8 cellular contexts compared by ENCODE assay signal in the genomic region with DNA sequence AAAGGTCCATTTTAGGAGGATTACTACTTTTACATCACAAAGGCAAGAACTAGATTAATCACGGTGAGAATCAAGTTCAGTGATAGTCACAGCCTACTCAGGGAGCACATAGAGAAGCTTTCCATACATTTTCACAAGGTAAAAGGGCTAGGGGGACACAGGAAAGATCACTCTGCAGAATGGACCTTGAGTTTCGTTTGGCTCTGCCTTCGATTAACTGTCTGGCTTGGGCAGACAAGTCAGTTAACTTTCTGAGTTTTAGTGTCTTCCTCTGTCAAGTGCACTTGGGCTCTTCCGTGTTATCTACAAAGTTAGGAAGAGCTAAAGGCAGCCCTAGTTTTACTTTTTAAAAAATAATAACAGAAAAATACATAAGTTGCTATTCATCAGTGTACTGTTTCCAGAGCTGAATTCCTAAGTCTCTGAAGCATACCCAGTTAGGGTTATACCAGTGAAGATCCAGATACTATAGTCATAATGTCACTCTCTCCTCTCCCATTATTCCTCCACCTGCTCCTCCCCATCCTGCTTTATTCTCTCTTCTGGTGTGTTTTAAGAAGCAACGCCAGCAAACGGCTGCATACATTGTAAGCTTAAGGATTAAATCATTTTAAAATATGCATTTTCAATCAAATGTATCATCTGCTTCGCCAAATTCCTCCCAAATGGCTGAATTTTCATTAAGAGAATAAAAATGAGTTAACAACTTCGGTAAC. TPM values are rescaled to one million over a fixed set of nuclear protein-coding genes. Genes with fewer than 3 reads are reported as not detected.
DNase-seq lines count a peak whose midpoint lies in the region; ATAC-seq, FAIRE-seq and TF ChIP-seq lines count a peak whose summit lies in the region.

No MANE protein-coding gene starts in this region.

- DNase-seq in GM19239 (ENCODE audit: insufficient read length, low spot score) (no peak), COLO829 (ENCODE audit: low spot score) (no peak), Ammon's horn (ENCODE audit: low spot score) (no peak)
- DNase-seq in activated CD8-positive, alpha-beta T cell treated with anti-CD3 and anti-CD28 coated beads for 36 hours, result no peak
- no peak for DNase-seq in stimulated activated effector memory CD8-positive, alpha-beta T cell treated with anti-CD3 and anti-CD28 coated beads, Interleukin-12 subunit alpha, Interleukin-12 subunit beta, amount 100 ng/mL, for 72 hours (ENCODE audit: low spot score in 2 of 2)

- peak overlapping the region; percentile 71 for H3K27ac Mint-ChIP-seq in activated CD8-positive, alpha-beta T cell treated with anti-CD3 and anti-CD28 coated beads for 36 hours
- no peak overlapping the region for H3K27ac Mint-ChIP-seq in stimulated activated effector memory CD8-positive, alpha-beta T cell treated with anti-CD3 and anti-CD28 coated beads, Interleukin-12 subunit alpha, Interleukin-12 subunit beta, amount 100 ng/mL, for 72 hours

- H3K9ac ChIP-seq in iPS-15b (ENCODE audit: low read depth, low read length), result peak overlapping the region; percentile 80

- peaks cover 5% of the 10 kb centered on the region for H3K36me3 Mint-ChIP-seq in activated CD8-positive, alpha-beta T cell treated with anti-CD3 and anti-CD28 coated beads for 36 hours (ENCODE audit: low read depth)
- peaks cover 22% of the 10 kb centered on the region for H3K36me3 Mint-ChIP-seq in stimulated activated effector memory CD8-positive, alpha-beta T cell treated with anti-CD3 and anti-CD28 coated beads, Interleukin-12 subunit alpha, Interleukin-12 subunit beta, amount 100 ng/mL, for 72 hours

- intact Hi-C loops in activated CD8-positive, alpha-beta T cell treated with anti-CD3 and anti-CD28 coated beads for 36 hours (cut with micrococcal nuclease), result no loop called here

- H3K9me3 ChIP-seq in iPS-15b (ENCODE audit: control insufficient read depth, insufficient read depth, low read length), result no peaks in the 10 kb centered on the region

- ATAC-seq in activated CD8-positive, alpha-beta T cell treated with anti-CD3 and anti-CD28 coated beads for 36 hours, result no peak
- no peak for ATAC-seq in stimulated activated effector memory CD8-positive, alpha-beta T cell treated with anti-CD3 and anti-CD28 coated beads, Interleukin-12 subunit alpha, Interleukin-12 subunit beta, amount 100 ng/mL, for 72 hours
- no peak for ATAC-seq in HG02884 (IDR thresholded peaks at IDR 0.05; ENCODE audit: unreplicated experiment)

- H3K27me3 Mint-ChIP-seq in activated CD8-positive, alpha-beta T cell treated with anti-CD3 and anti-CD28 coated beads for 36 hours, result no peaks in the 10 kb centered on the region

- peaks cover 87% of the 10 kb centered on the region for H3K79me2 ChIP-seq in ACC112 (ENCODE audit: control insufficient read depth, insufficient read depth, low read length, unreplicated experiment)

- peaks cover 33% of the 10 kb centered on the region for H3K4me1 Mint-ChIP-seq in activated CD8-positive, alpha-beta T cell treated with anti-CD3 and anti-CD28 coated beads for 36 hours (ENCODE audit: low read depth)
- H3K4me1 Mint-ChIP-seq in stimulated activated effector memory CD8-positive, alpha-beta T cell treated with anti-CD3 and anti-CD28 coated beads, Interleukin-12 subunit alpha, Interleukin-12 subunit beta, amount 100 ng/mL, for 72 hours, result peaks cover 26% of the 10 kb centered on the region

- H3K27me3 ChIP-seq in ACC112 (ENCODE audit: insufficient read depth, low read length), result no peaks in the 10 kb centered on the region
- no peaks in the 10 kb centered on the region for H3K27me3 ChIP-seq in iPS-15b (ENCODE audit: control insufficient read depth, insufficient read depth, low read length)

- H3K27ac ChIP-seq in ACC112 (ENCODE audit: low read depth, low read length), result peak overlapping the region; percentile 68

- H3K4me1 ChIP-seq in ACC112 (ENCODE audit: control insufficient read depth, insufficient read depth, low read length, unreplicated experiment) (peaks cover 33% of the 10 kb centered on the region), iPS-15b (ENCODE audit: control insufficient read depth, insufficient read depth, low read length) (peaks cover 20% of the 10 kb centered on the region)

- H3K9me3 Mint-ChIP-seq in activated CD8-positive, alpha-beta T cell treated with anti-CD3 and anti-CD28 coated beads for 36 hours, result no peaks in the 10 kb centered on the region
- H3K9me3 Mint-ChIP-seq in stimulated activated effector memory CD8-positive, alpha-beta T cell treated with anti-CD3 and anti-CD28 coated beads, Interleukin-12 subunit alpha, Interleukin-12 subunit beta, amount 100 ng/mL, for 72 hours, result no peaks in the 10 kb centered on the region

- TF ChIP-seq CTCF in activated CD8-positive, alpha-beta T cell treated with anti-CD3 and anti-CD28 coated beads for 36 hours (IDR thresholded peaks at IDR 0.05), result no peak

- no peak overlapping the region for H2AFZ ChIP-seq in ACC112 (ENCODE audit: low read length, unreplicated experiment)

- H3K4me3 Mint-ChIP-seq in activated CD8-positive, alpha-beta T cell treated with anti-CD3 and anti-CD28 coated beads for 36 hours, result peak overlapping the region; percentile 97
- peak overlapping the region; percentile 99 for H3K4me3 Mint-ChIP-seq in stimulated activated effector memory CD8-positive, alpha-beta T cell treated with anti-CD3 and anti-CD28 coated beads, Interleukin-12 subunit alpha, Interleukin-12 subunit beta, amount 100 ng/mL, for 72 hours

- peak overlapping the region; percentile 98 for H3K4me3 ChIP-seq in ACC112 (ENCODE audit: low read depth, low read length)
- H3K4me3 ChIP-seq in iPS-15b (ENCODE audit: low read depth, low read length), result peak overlapping the region; percentile 76

- POLR2A ChIA-PET in activated CD8-positive, alpha-beta T cell treated with anti-CD3 and anti-CD28 coated beads for 36 hours (lab: Charles Lee), result interaction anchor here (0.6 to 2.9 kb wide), 6 partner anchors 16 to 33 kb away, joined by 3 to 13 read pairs (median 6); no protein-coding TSS in a partner anchor

- H3K36me3 ChIP-seq in ACC112 (ENCODE audit: insufficient read depth, low read length), result no peaks in the 10 kb centered on the region
- H3K36me3 ChIP-seq in iPS-15b (ENCODE audit: control insufficient read depth, insufficient read depth, low read length), result no peaks in the 10 kb centered on the region

- CTCF ChIA-PET in activated CD8-positive, alpha-beta T cell treated with anti-CD3 and anti-CD28 coated beads for 36 hours (lab: Charles Lee), result interaction anchor here (1.1 to 1.7 kb wide), 3 partner anchors 10 to 21 kb away, joined by 3 to 8 read pairs (median 5); no protein-coding TSS in a partner anchor

- FAIRE-seq in GM19239 (lab: Jason Lieb, UNC), result peak; percentile 65

RNA-seq across cellular contexts. Expression of gene CEP170, which starts 1.7 kb away (rescaled TPM):
- 10 to 100 TPM; 37.5 to 45.7 TPM for total RNA-seq in activated CD8-positive, alpha-beta T cell treated with anti-CD3 and anti-CD28 coated beads for 36 hours

RNA-seq across cellular contexts. Expression of gene SDCCAG8, which starts 2.5 kb away (rescaled TPM):
- 10 to 100 TPM; 22.4 to 22.6 TPM for total RNA-seq in activated CD8-positive, alpha-beta T cell treated with anti-CD3 and anti-CD28 coated beads for 36 hours
